In the genomic region with DNA sequence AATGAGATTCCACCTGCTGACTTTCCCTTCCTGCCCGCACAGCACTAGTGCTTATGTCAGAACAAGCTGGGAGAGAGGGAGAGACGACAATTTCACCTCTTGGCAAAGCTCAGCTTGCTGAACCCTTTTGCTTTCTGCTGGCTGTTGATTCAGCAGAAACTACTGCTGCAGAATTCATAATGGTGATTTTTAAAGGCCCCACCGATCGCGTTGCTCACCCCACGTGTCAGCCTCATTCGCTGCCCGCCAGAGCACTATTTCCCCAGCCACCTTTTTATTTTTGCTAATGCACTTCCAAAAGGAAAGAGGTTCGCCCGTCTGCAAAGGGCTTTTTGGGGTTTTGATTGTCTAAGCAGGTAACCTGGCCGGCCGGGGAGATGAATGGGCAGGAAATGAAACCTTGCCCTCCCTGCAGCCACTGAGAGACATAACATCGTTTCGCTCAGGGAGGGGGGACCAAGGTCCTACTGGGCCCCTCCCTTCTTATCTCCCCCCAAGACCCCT, we compare ENCODE assay signal across 7 cellular contexts. TPM values are rescaled to one million over a fixed set of nuclear protein-coding genes. Genes with fewer than 3 reads are reported as not detected.
DNase-seq lines count a peak whose midpoint lies in the region; ATAC-seq and TF ChIP-seq lines count a peak whose summit lies in the region.

No MANE protein-coding gene starts in this region.

- ATAC-seq in T-cell (replicated peaks in 1 of 4): peak in 3 of 4 experiments; percentile 12 to 36 (median 15)
- ATAC-seq in HG03439 (IDR thresholded peaks at IDR 0.05; ENCODE audit: unreplicated experiment): no peak
- ATAC-seq in GM18867 (IDR thresholded peaks at IDR 0.05; ENCODE audit: unreplicated experiment): no peak

- POLR2A ChIA-PET in T-cell (lab: Charles Lee): no interaction called here

- WGBS in GM23248 (ENCODE audit: low coverage in 1 of 2, low lambda C conversion rate in 2 of 2, missing lambda C conversion rate in 2 of 2), 2 experiments: 16 to 17% methylated on average over 14 of the region's 14 CpGs

- no peaks in the 10 kb centered on the region for H3K9me3 ChIP-seq in GM23248 (ENCODE audit: low read depth)

- no peaks in the 10 kb centered on the region for H3K9me3 Mint-ChIP-seq in T-cell

- H3K79me2 ChIP-seq in GM23248 (ENCODE audit: insufficient read depth): no peaks in the 10 kb centered on the region

- no peak for DNase-seq in GM23248
- peak in 3 of 34 experiments; percentile 0 to 7 (median 3) for DNase-seq in T-cell
- no peak for DNase-seq in fibroblast of the aortic adventitia (ENCODE audit: low read depth)
- DNase-seq in putamen (ENCODE audit: low spot score): peak; percentile 50
- DNase-seq in NCI-H2196 treated with DMSO at 0.1 percent for 48 hours (lab: John Stamatoyannopoulos, UW; ENCODE audit: unreplicated experiment): no peak

- H3K27me3 ChIP-seq in GM23248 (replicated peaks; ENCODE audit: insufficient read depth): peaks cover 24% of the 10 kb centered on the region

- H3F3A ChIP-seq in GM23248 (ENCODE audit: insufficient read depth): no peaks in the 10 kb centered on the region

- TF ChIP-seq CTCF in fibroblast of the aortic adventitia (IDR thresholded peaks at IDR 0.05; ENCODE audit: insufficient read depth, low read length): no peak

- CTCF ChIA-PET in T-cell (lab: Charles Lee): no interaction called here

- H3K9me2 ChIP-seq in GM23248 (ENCODE audit: insufficient read depth): no peaks in the 10 kb centered on the region

- H3K4me2 ChIP-seq in GM23248 (ENCODE audit: unreplicated experiment): peak overlapping the region; percentile 49

- H2AFZ ChIP-seq in GM23248: peak overlapping the region; percentile 57; the same call in 1 of the 2 replicates

- H3K4me3 Mint-ChIP-seq in T-cell: peak overlapping the region; percentile 86 to 92 (median 89)

- no peaks in the 10 kb centered on the region for H3K36me3 ChIP-seq in GM23248 (ENCODE audit: low read depth)

- H4K20me1 ChIP-seq in GM23248 (ENCODE audit: insufficient read depth): no peaks in the 10 kb centered on the region

- H3K9ac ChIP-seq in GM23248: no peak overlapping the region

- H3K27me3 Mint-ChIP-seq in T-cell: peaks cover 5 to 42% of the 10 kb centered on the region in 2 donors

- H3K36me3 Mint-ChIP-seq in T-cell: peaks cover 4% of the 10 kb centered on the region

- peaks cover 22 to 29% (median 26%) of the 10 kb centered on the region in 3 donors for H3K4me1 Mint-ChIP-seq in T-cell

- no peaks in the 10 kb centered on the region for H3K4me1 ChIP-seq in GM23248 (ENCODE audit: insufficient read depth)

- peak overlapping the region; percentile 24 to 55 for H3K27ac Mint-ChIP-seq in T-cell

- no peak overlapping the region for H3K27ac ChIP-seq in GM23248

- in situ Hi-C loops in GM23248 (cut with MboI): no loop called here

- peak overlapping the region; percentile 63 for H3K4me3 ChIP-seq in GM23248
- H3K4me3 ChIP-seq in fibroblast of the aortic adventitia (ENCODE audit: low read depth, low read length): peak overlapping the region; percentile 13

RNA-seq across cellular contexts. Expression of a gene that starts 1.3 kb away (rescaled TPM):
- total RNA-seq in GM23248 (2014; rRNA removed; shearing (Covaris generic)): 0.11 TPM in 1 of 2 replicates, not detected in the other
- 0.24 and 0.28 TPM in 2 replicates for polyA plus RNA-seq in GM23248 (2016; fragmentation: Nextera tagmentation; extraction: Ambion mirVana)
- 10 to 100 TPM in 1 of 5 donors, 1 to 10 TPM in 4; 1.5 to 10.6 (median 4.8) TPM for total RNA-seq in T-cell
- total RNA-seq in fibroblast of the aortic adventitia (ENCODE audit: low replicate concordance): 1.6 TPM in 1 of 2 replicates, not detected in the other

Comparison
In these comparisons a context has a peak if more than half of its experiments do, and no peak if none do; other contexts are left out.
1. ATAC-seq: peak in T-cell (3 of 4); none in HG03439 (single experiment) and GM18867 (single experiment).